ENCODE assay signal across 8 cellular contexts in the genomic region with DNA sequence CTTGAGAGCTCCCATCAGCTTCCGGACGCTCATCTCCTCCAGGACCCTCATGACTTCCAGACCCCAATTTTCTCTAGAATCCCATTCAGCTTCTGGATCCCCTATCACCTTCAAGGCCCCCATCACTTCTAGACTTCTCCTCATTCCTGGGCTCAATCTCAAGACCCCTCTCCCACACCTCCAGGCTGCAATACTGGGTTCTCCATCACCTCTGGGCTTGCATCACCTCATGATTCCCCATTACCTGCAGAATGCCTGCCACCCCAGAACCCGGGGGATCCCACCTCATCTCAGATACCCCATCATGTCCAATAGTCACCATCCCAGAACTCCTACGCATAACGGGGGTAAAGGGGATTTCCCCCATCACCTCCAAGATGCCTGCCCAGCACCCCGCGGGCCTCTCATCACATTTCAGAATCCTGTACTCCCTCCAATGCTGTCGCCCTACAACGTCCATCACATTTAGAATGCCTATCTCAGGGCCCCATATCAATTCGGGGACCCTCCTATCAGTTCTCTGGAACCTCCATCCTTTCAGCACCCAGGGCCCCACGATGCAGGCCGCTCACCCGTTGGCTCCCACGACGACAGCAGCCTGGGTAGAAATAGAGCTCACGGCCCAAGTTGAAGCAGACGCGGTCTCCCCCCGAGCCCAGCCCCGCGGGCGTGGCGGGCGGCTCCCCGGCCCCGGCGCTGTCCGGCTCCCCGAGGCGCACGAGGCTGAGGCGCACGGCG. TPM values are rescaled to one million over a fixed set of nuclear protein-coding genes. Genes with fewer than 3 reads are reported as not detected.
DNase-seq lines count a peak whose midpoint lies in the region; TF ChIP-seq lines count a peak whose summit lies in the region.

No MANE protein-coding gene starts in this region.

- peak overlapping the region; percentile 57 for H3K27ac Mint-ChIP-seq in Calu3 (ENCODE audit: unreplicated experiment)
- peak overlapping the region; percentile 72 for H3K27ac Mint-ChIP-seq in activated T-helper 2 cell treated with anti-CD3 and anti-CD28 coated beads, Interferon-gamma antibody, Interleukin-2, Interleukin-4, amounts not matched to agents 10 μg/mL and 5 μg/mL and 100 μg/mL, durations not matched to agents 14 hours and 24 hours and 36 hours

- peaks cover 26% of the 10 kb centered on the region for H3K27me3 Mint-ChIP-seq in Calu3 (ENCODE audit: unreplicated experiment)
- H3K27me3 Mint-ChIP-seq in activated T-helper 2 cell treated with anti-CD3 and anti-CD28 coated beads, Interferon-gamma antibody, Interleukin-2, Interleukin-4, amounts not matched to agents 10 μg/mL and 5 μg/mL and 100 μg/mL, durations not matched to agents 14 hours and 24 hours and 36 hours (ENCODE audit: low read depth) = peaks cover 40% of the 10 kb centered on the region

- H3K4me3 Mint-ChIP-seq in Calu3 (ENCODE audit: low read depth, unreplicated experiment) = peak overlapping the region; percentile 93
- H3K4me3 Mint-ChIP-seq in activated T-helper 2 cell treated with anti-CD3 and anti-CD28 coated beads, Interferon-gamma antibody, Interleukin-2, Interleukin-4, amounts not matched to agents 10 μg/mL and 5 μg/mL and 100 μg/mL, durations not matched to agents 14 hours and 24 hours and 36 hours (ENCODE audit: low read depth) = peak overlapping the region; percentile 87

- H3K36me3 Mint-ChIP-seq in Calu3 (ENCODE audit: insufficient read depth, unreplicated experiment) = peaks cover 53% of the 10 kb centered on the region
- peaks cover 47% of the 10 kb centered on the region for H3K36me3 Mint-ChIP-seq in activated T-helper 2 cell treated with anti-CD3 and anti-CD28 coated beads, Interferon-gamma antibody, Interleukin-2, Interleukin-4, amounts not matched to agents 10 μg/mL and 5 μg/mL and 100 μg/mL, durations not matched to agents 14 hours and 24 hours and 36 hours (ENCODE audit: low read depth)

- peak overlapping the region in 4 of 5 donors; percentile 6 to 79 (median 68) for H3K9ac ChIP-seq in subcutaneous abdominal adipose tissue (ENCODE audit: low read length in 5 of 5)

- intact Hi-C loops in Calu3 (cut with micrococcal nuclease; ENCODE audit: unreplicated experiment) = no loop called here
- intact Hi-C loops in activated T-helper 2 cell treated with anti-CD3 and anti-CD28 coated beads, Interferon-gamma antibody, Interleukin-2, Interleukin-4, amounts not matched to agents 10 μg/mL and 5 μg/mL and 100 μg/mL, durations not matched to agents 14 hours and 24 hours and 36 hours (cut with micrococcal nuclease) = loop anchor here (1.0 to 2.0 kb wide), 2 partner anchors 13 to 23 kb away; partner anchors contain the start of gene SIX5

- CTCF ChIA-PET in Calu3 (lab: Charles Lee) = interaction anchor here (1.8 kb wide), 1 partner anchor 22 kb away, joined by 16 read pairs; the partner anchor contains the start of gene SIX5

- H3K36me3 ChIP-seq in subcutaneous abdominal adipose tissue (ENCODE audit: control insufficient read depth in 5 of 5, insufficient read depth in 5 of 5, low read length in 5 of 5) = peaks cover 0 to 32% (median 25%) of the 10 kb centered on the region in 5 donors

- H3K27me3 ChIP-seq in subcutaneous abdominal adipose tissue (ENCODE audit: control insufficient read depth in 5 of 5, insufficient read depth in 4 of 5, low read length in 5 of 5) = peaks cover 0 to 2% (median 0%) of the 10 kb centered on the region in 5 donors

- H3K4me1 Mint-ChIP-seq in Calu3 (ENCODE audit: low read depth, unreplicated experiment) = peaks cover 33% of the 10 kb centered on the region
- peaks cover 27% of the 10 kb centered on the region for H3K4me1 Mint-ChIP-seq in activated T-helper 2 cell treated with anti-CD3 and anti-CD28 coated beads, Interferon-gamma antibody, Interleukin-2, Interleukin-4, amounts not matched to agents 10 μg/mL and 5 μg/mL and 100 μg/mL, durations not matched to agents 14 hours and 24 hours and 36 hours (ENCODE audit: low read depth)

- BruUV-seq in Calu3 (replicated peaks; lab: Mats Ljungman, UMichigan) = TSS peak; percentile 20

- no peaks in the 10 kb centered on the region for H3K9me3 ChIP-seq in subcutaneous abdominal adipose tissue (ENCODE audit: control insufficient read depth in 5 of 5, low read length in 5 of 5)

- TF ChIP-seq CTCF in Calu3 (IDR thresholded peaks at IDR 0.05; ENCODE audit: unreplicated experiment) (no peak), HFF-Myc (IDR thresholded peaks at IDR 0.05; ENCODE audit: low read depth, low read length, missing control alignments) (no peak)

- peak overlapping the region; percentile 24 for H3K27ac ChIP-seq in subcutaneous abdominal adipose tissue (ENCODE audit: low read depth, low read length)

- no peak for DNase-seq in Calu3
- DNase-seq in HFF-Myc (ENCODE audit: extremely low read depth, low read depth) = no peak
- no peak for DNase-seq in activated T-helper 2 cell treated with anti-CD3 and anti-CD28 coated beads, Interferon-gamma antibody, Interleukin-2, Interleukin-4, amounts not matched to agents 10 μg/mL and 5 μg/mL and 100 μg/mL, durations not matched to agents 14 hours and 24 hours and 36 hours (ENCODE audit: low spot score)
- peak; percentile 49 for DNase-seq in islet precursor cell
- no peak for DNase-seq in NCI-H510A (lab: John Stamatoyannopoulos, UW)
- DNase-seq in NCI-H82 (lab: John Stamatoyannopoulos, UW) = no peak
- no peak for DNase-seq in NCI-H2171 (lab: John Stamatoyannopoulos, UW)

- H3K4me3 ChIP-seq in HFF-Myc (replicated peaks; ENCODE audit: low read depth, low read length) (peak overlapping the region; percentile 90), subcutaneous abdominal adipose tissue (ENCODE audit: low read depth in 1 of 5, low read length in 5 of 5) (peak overlapping the region; percentile 69 to 84 (median 76))

- no peaks in the 10 kb centered on the region for H3K9me3 Mint-ChIP-seq in Calu3 (ENCODE audit: low read depth, unreplicated experiment)
- no peaks in the 10 kb centered on the region for H3K9me3 Mint-ChIP-seq in activated T-helper 2 cell treated with anti-CD3 and anti-CD28 coated beads, Interferon-gamma antibody, Interleukin-2, Interleukin-4, amounts not matched to agents 10 μg/mL and 5 μg/mL and 100 μg/mL, durations not matched to agents 14 hours and 24 hours and 36 hours

- peaks cover 12 to 37% (median 30%) of the 10 kb centered on the region in 5 donors for H3K4me1 ChIP-seq in subcutaneous abdominal adipose tissue (ENCODE audit: control insufficient read depth in 5 of 5, insufficient read depth in 5 of 5, low read length in 5 of 5)

RNA-seq across cellular contexts. Expression of gene DMWD, which starts 0.7 kb away (rescaled TPM):
- total RNA-seq in Calu3 (2022) = 74.9 and 76.9 TPM in 2 replicates
- 44.7 and 45.6 TPM in 2 replicates for total RNA-seq in activated T-helper 2 cell treated with anti-CD3 and anti-CD28 coated beads, Interferon-gamma antibody, Interleukin-2, Interleukin-4, amounts not matched to agents 10 μg/mL and 5 μg/mL and 100 μg/mL, durations not matched to agents 14 hours and 24 hours and 36 hours

RNA-seq across cellular contexts. Expression of gene DMPK, which starts 9.6 kb away (rescaled TPM):
- 70.8 and 76.0 TPM in 2 replicates for total RNA-seq in Calu3 (2022)
- 22.0 and 23.4 TPM in 2 replicates for total RNA-seq in activated T-helper 2 cell treated with anti-CD3 and anti-CD28 coated beads, Interferon-gamma antibody, Interleukin-2, Interleukin-4, amounts not matched to agents 10 μg/mL and 5 μg/mL and 100 μg/mL, durations not matched to agents 14 hours and 24 hours and 36 hours

RNA-seq across cellular contexts. Expression of gene SIX5, which starts 22.9 kb away (rescaled TPM):
- 12.9 and 15.0 TPM in 2 replicates for total RNA-seq in Calu3 (2022)
- 4.8 and 5.7 TPM in 2 replicates for total RNA-seq in activated T-helper 2 cell treated with anti-CD3 and anti-CD28 coated beads, Interferon-gamma antibody, Interleukin-2, Interleukin-4, amounts not matched to agents 10 μg/mL and 5 μg/mL and 100 μg/mL, durations not matched to agents 14 hours and 24 hours and 36 hours

RNA-seq across cellular contexts. Expression of gene RSPH6A, which starts 23.2 kb away (rescaled TPM):
- total RNA-seq in Calu3 (2022) = 0.44 and 0.52 TPM in 2 replicates
- total RNA-seq in activated T-helper 2 cell treated with anti-CD3 and anti-CD28 coated beads, Interferon-gamma antibody, Interleukin-2, Interleukin-4, amounts not matched to agents 10 μg/mL and 5 μg/mL and 100 μg/mL, durations not matched to agents 14 hours and 24 hours and 36 hours = 0.16 and 0.23 TPM in 2 replicates

RNA-seq across cellular contexts. Expression of gene MEIOSIN, which starts 58.7 kb away (rescaled TPM):
- not detected in 2 replicates for total RNA-seq in Calu3 (2022)
- not detected in 2 replicates for total RNA-seq in activated T-helper 2 cell treated with anti-CD3 and anti-CD28 coated beads, Interferon-gamma antibody, Interleukin-2, Interleukin-4, amounts not matched to agents 10 μg/mL and 5 μg/mL and 100 μg/mL, durations not matched to agents 14 hours and 24 hours and 36 hours
